Comparison of ENCODE assay signal across 16 cellular contexts in the genomic region with DNA sequence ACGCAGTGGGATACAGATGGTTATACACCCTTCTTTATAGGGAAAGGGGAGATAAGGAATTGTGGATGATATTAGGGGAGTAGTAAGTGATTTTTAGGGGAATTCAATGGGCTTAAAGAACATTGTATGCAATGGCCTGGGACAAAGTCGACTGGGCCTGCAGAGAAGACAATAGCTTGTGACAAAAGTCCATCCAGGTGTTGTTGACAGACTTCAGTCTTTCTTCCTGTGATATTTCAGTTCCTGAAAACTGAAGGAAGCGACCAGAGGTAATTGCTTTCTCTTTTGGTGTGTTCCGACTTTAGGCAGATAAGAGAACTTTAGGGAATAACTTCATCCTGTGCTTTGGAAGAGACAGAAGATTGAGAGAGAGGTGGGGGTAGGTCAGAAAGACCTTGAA.
A peak's percentile ranks its signal among the peaks of the same experiment; 100 is the strongest.
DNase-seq lines count a peak whose midpoint lies in the region; ATAC-seq and TF ChIP-seq lines count a peak whose summit lies in the region.
"Had no signal": no experiment of that assay in that cellular context is flagged by ENCODE, and none has a peak within 500 bp of the region (broad histone marks: within the 10 kb centered on the region; RNA-seq: fewer than 3 reads in every experiment).

No MANE protein-coding gene starts in this region.

- CTCF ChIA-PET in Panc1 (lab: Charles Lee): no interaction called here

- no peaks in the 10 kb centered on the region for H3K36me3 ChIP-seq in Panc1 (ENCODE audit: control insufficient read depth, insufficient read depth, low read length)
- no peaks in the 10 kb centered on the region for H3K36me3 ChIP-seq in endodermal cell (ENCODE audit: control insufficient read depth, insufficient read depth, low read length)
- H3K36me3 ChIP-seq in mesendoderm (ENCODE audit: control insufficient read depth, insufficient read depth, low read length): no peaks in the 10 kb centered on the region
- no peaks in the 10 kb centered on the region for H3K36me3 ChIP-seq in testis (ENCODE audit: low read depth, missing control alignments)
- H3K36me3 ChIP-seq: HAP-1 had no signal

- H3K4me1 ChIP-seq in Panc1 (ENCODE audit: control insufficient read depth, insufficient read depth, low read length) (no peaks in the 10 kb centered on the region), endodermal cell (ENCODE audit: control insufficient read depth, insufficient read depth, low read length) (peaks cover 24% of the 10 kb centered on the region), mesendoderm (ENCODE audit: control insufficient read depth, low read depth, low read length) (peaks cover 9% of the 10 kb centered on the region), testis (peaks cover 37% of the 10 kb centered on the region), foreskin keratinocyte (no peaks in the 10 kb centered on the region)

- whole genome bisulfite sequencing in endodermal cell (ENCODE audit: insufficient coverage in 1 of 2, insufficient read length in 1 of 2), 2 experiments: 78 to 94% methylated on average over 4 of the region's 4 CpGs
- WGBS in mesendoderm (ENCODE audit: extremely low coverage, insufficient coverage, low lambda C conversion rate): no CpG with 5 or more reads among the region's 4 CpGs
- 70 to 80% methylated on average over 4 of the region's 4 CpGs for WGBS in testis, 2 donors

- no peak overlapping the region for H3K4me3 Mint-ChIP-seq in endodermal cell
- H3K4me3 Mint-ChIP-seq: CD4-positive, alpha-beta memory T cell; HFFc6 had no signal

- H3K27ac Mint-ChIP-seq in endodermal cell: peak overlapping the region; percentile 5
- H3K27ac Mint-ChIP-seq: CD4-positive, alpha-beta memory T cell; HFFc6 had no signal

- H3K4me3 ChIP-seq in Panc1 (ENCODE audit: low read depth in 2 of 2, low read length in 2 of 2): no peak overlapping the region
- H3K4me3 ChIP-seq in endodermal cell (ENCODE audit: low read length): no peak overlapping the region
- no peak overlapping the region for H3K4me3 ChIP-seq in mesendoderm (ENCODE audit: low read length)
- no peak overlapping the region for H3K4me3 ChIP-seq in testis
- H3K4me3 ChIP-seq: HAP-1 had no signal

- no peak overlapping the region for H3K9ac ChIP-seq in endodermal cell (ENCODE audit: extremely low read depth, low read length, poor library complexity, severe bottlenecking)
- H3K9ac ChIP-seq in mesendoderm (ENCODE audit: low read length): no peak overlapping the region

- H3K79me1 ChIP-seq in mesendoderm (ENCODE audit: low read length): no peaks in the 10 kb centered on the region

- H4K8ac ChIP-seq in mesendoderm (ENCODE audit: low read depth, low read length): no peak overlapping the region

- peak overlapping the region; percentile 69 for H2BK5ac ChIP-seq in mesendoderm (ENCODE audit: low read length)

- H3K27ac ChIP-seq in Panc1 (ENCODE audit: low read length) (0 out of 2 replicates have a peak overlapping the region, but pooled peaks have one; percentile 34), endodermal cell (ENCODE audit: low read depth, low read length) (no peak overlapping the region), mesendoderm (ENCODE audit: low read depth, low read length) (peak overlapping the region; percentile 62), testis (peak overlapping the region; percentile 59 to 64), foreskin keratinocyte (no peak overlapping the region)

- H3K23ac ChIP-seq in mesendoderm (ENCODE audit: low read length): no peak overlapping the region

- no peaks in the 10 kb centered on the region for H3K9me3 ChIP-seq in Panc1 (ENCODE audit: control insufficient read depth, insufficient read depth, low read depth, low read length)
- no peaks in the 10 kb centered on the region for H3K9me3 ChIP-seq in endodermal cell (ENCODE audit: control insufficient read depth, low read length)
- no peaks in the 10 kb centered on the region for H3K9me3 ChIP-seq in testis
- H3K9me3 ChIP-seq: HAP-1 had no signal

- POLR2A ChIA-PET in Panc1 (lab: Charles Lee): no interaction called here

- peak overlapping the region; percentile 57 for H3K56ac ChIP-seq in mesendoderm (ENCODE audit: low read length)

- H3K9me3 Mint-ChIP-seq in endodermal cell: no peaks in the 10 kb centered on the region
- H3K9me3 Mint-ChIP-seq: HFFc6 had no signal

- H3K18ac ChIP-seq in mesendoderm (ENCODE audit: low read length): no peak overlapping the region

- no peak overlapping the region for H2AK5ac ChIP-seq in mesendoderm (ENCODE audit: low read length)

- in situ Hi-C loops in Panc1 (cut with HindIII; ENCODE audit: low pct_unique_long_range_greater_than_20kb, low sequenced_read_pairs): loop anchor here (25.0 kb wide), 1 partner anchor 324 kb away; no protein-coding TSS in a partner anchor

- H2BK15ac ChIP-seq in mesendoderm (replicated peaks; ENCODE audit: low read depth): no peak overlapping the region

- no TSS peak for BruUV-seq in Panc1 (replicated peaks; lab: Mats Ljungman, UMichigan)

- no peaks in the 10 kb centered on the region for H3K27me3 Mint-ChIP-seq in endodermal cell (ENCODE audit: insufficient read depth)

- H4K5ac ChIP-seq in mesendoderm (ENCODE audit: low read length): no peak overlapping the region

- H3K79me2 ChIP-seq in mesendoderm (ENCODE audit: control insufficient read depth, insufficient read depth, low read length): no peaks in the 10 kb centered on the region

- H2BK120ac ChIP-seq in mesendoderm (ENCODE audit: low read depth, low read length): no peak overlapping the region

- no peak overlapping the region for H3K4me2 ChIP-seq in mesendoderm (ENCODE audit: low read length)

- intact Hi-C loops in Panc1 (cut with micrococcal nuclease; ENCODE audit: unreplicated experiment): no loop called here
- intact Hi-C loops in testis (cut with DNase I; ENCODE audit: low total_unique reads): no loop called here

- DNase-seq in Panc1 (ENCODE audit: low read depth, low spot score) (no peak), endodermal cell (no peak), mesendoderm (no peak), testis (no peak), foreskin keratinocyte (no peak), Kasumi-1 (lab: John Stamatoyannopoulos, UW) (no peak)
- DNase-seq: Calu3; CD4-positive, alpha-beta memory T cell; COR-L47; DMS53; DMS79 treated with DMSO at 0.1 percent for 48 hours; GF-D8; GOT3; HFFc6 had no signal

- no peak for TF ChIP-seq POLR2A in testis (IDR thresholded peaks at IDR 0.05)

- H3K36me3 Mint-ChIP-seq in endodermal cell (ENCODE audit: low read depth): no peaks in the 10 kb centered on the region

- H3K27me3 ChIP-seq in Panc1 (ENCODE audit: control insufficient read depth, insufficient read depth, low read length) (no peaks in the 10 kb centered on the region), endodermal cell (ENCODE audit: control insufficient read depth, insufficient read depth, low read length, poor library complexity, severe bottlenecking) (no peaks in the 10 kb centered on the region), mesendoderm (ENCODE audit: insufficient read depth, low read length, poor library complexity) (no peaks in the 10 kb centered on the region), testis (no peaks in the 10 kb centered on the region), foreskin keratinocyte (no peaks in the 10 kb centered on the region)

- TF ChIP-seq CTCF in Panc1 (IDR thresholded peaks at IDR 0.05) (no peak), endodermal cell (conservative IDR thresholded peaks at IDR 0.05) (no peak), testis (IDR thresholded peaks at IDR 0.05) (no peak), foreskin keratinocyte (conservative IDR thresholded peaks at IDR 0.05) (no peak)

- no peak overlapping the region for H3K4ac ChIP-seq in mesendoderm (ENCODE audit: low read depth, low read length)

- no peak for ATAC-seq in Panc1
- ATAC-seq in foreskin keratinocyte: no peak
- ATAC-seq in HG03025 (IDR thresholded peaks at IDR 0.05; ENCODE audit: low FRiP score, unreplicated experiment): no peak

- H3K4me1 Mint-ChIP-seq in endodermal cell: peaks cover 31% of the 10 kb centered on the region
- H3K4me1 Mint-ChIP-seq: CD4-positive, alpha-beta memory T cell had no signal

Comparison
In these comparisons a context has a peak if more than half of its experiments do, and no peak if none do; other contexts are left out.
1. H3K27ac ChIP-seq: peak in Panc1 (single experiment), mesendoderm (single experiment) and testis (2 of 2); none in endodermal cell (single experiment) and foreskin keratinocyte (single experiment).